ENCODE assay signal across 17 cellular contexts in the genomic region with DNA sequence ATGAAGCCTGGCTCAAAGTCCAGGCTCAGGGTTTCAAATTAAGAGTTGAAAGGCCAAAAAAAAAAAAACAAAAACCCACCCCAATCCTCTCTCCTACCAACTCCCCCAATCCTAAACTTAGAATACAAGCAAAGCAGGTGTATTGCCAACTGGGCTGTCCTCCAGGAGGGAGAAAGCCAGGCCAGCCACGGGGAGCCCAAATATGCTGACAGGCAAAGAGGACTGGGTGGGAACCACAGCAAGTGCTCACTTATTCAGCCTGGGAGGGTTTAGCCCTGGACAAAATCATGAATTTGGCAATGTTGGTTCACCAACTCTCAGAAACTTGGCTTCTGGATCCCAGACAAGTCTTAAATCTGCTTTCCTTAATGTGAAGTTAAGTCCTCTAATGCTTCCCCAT. TPM values are rescaled to one million over a fixed set of nuclear protein-coding genes. Genes with fewer than 3 reads are reported as not detected.
DNase-seq lines count a peak whose midpoint lies in the region; ATAC-seq and TF ChIP-seq lines count a peak whose summit lies in the region.
"Had no signal": no experiment of that assay in that cellular context is flagged by ENCODE, and none has a peak within 500 bp of the region (broad histone marks: within the 10 kb centered on the region; RNA-seq: fewer than 3 reads in every experiment).

No MANE protein-coding gene starts in this region.

- no peaks in the 10 kb centered on the region for H3K36me3 Mint-ChIP-seq in Calu3 (ENCODE audit: insufficient read depth, unreplicated experiment)
- H3K36me3 Mint-ChIP-seq: CD8-positive, alpha-beta T cell; IgD-negative memory B cell had no signal

- no peaks in the 10 kb centered on the region for H3K27me3 Mint-ChIP-seq in Calu3 (ENCODE audit: unreplicated experiment)
- H3K27me3 Mint-ChIP-seq: IgD-negative memory B cell had no signal

- no peaks in the 10 kb centered on the region for H3K9me3 Mint-ChIP-seq in Calu3 (ENCODE audit: low read depth, unreplicated experiment)
- H3K9me3 Mint-ChIP-seq: CD8-positive, alpha-beta T cell; GM23338; IgD-negative memory B cell had no signal

- intact Hi-C loops in Right ventricle myocardium superior (cut with DNase I) (loop anchor here (10.0 kb wide), 1 partner anchor 71 kb away; no protein-coding TSS in a partner anchor), cardiac septum (cut with DNase I) (no loop called here), right cardiac atrium (cut with DNase I) (loop anchor here in 3 of 4 donors (10.0 kb wide), 2 partner anchors 171 to 451 kb away; a partner anchor contains a TSS), Calu3 (cut with micrococcal nuclease; ENCODE audit: unreplicated experiment) (no loop called here)

- H3K36me3 ChIP-seq in stomach smooth muscle (ENCODE audit: control insufficient read depth in 2 of 2, insufficient read depth in 2 of 2, low read length in 2 of 2), result no peaks in the 10 kb centered on the region
- H3K36me3 ChIP-seq: BE2C had no signal

- DNase-seq in Right ventricle myocardium superior (peak; percentile 57), cardiac septum (ENCODE audit: low spot score) (no peak), fibroblast of the aortic adventitia (ENCODE audit: low read depth) (peak; percentile 39), right cardiac atrium (peak; percentile 32 to 78 (median 76)), CD1c-positive myeloid dendritic cell (ENCODE audit: extremely low spot score) (no peak), Calu3 (no peak)
- DNase-seq: BE2C; CD8-positive, alpha-beta T cell; COR-L47; DND-41; GF-D8; H7 had no signal

- no peak overlapping the region for H3K27ac Mint-ChIP-seq in Calu3 (ENCODE audit: unreplicated experiment)
- H3K27ac Mint-ChIP-seq: CD8-positive, alpha-beta T cell; GM23338; IgD-negative memory B cell had no signal

- H3K4me3 ChIP-seq in fibroblast of the aortic adventitia (ENCODE audit: low read depth, low read length), result no peak overlapping the region
- no peak overlapping the region for H3K4me3 ChIP-seq in right cardiac atrium (ENCODE audit: low read length)
- H3K4me3 ChIP-seq in stomach smooth muscle (ENCODE audit: low read length in 2 of 2), result no peak overlapping the region
- H3K4me3 ChIP-seq: GM23338 had no signal

- ATAC-seq in Right ventricle myocardium superior (ENCODE audit: poor library complexity) (peak; percentile 66), right cardiac atrium (peak; percentile 60 to 67)
- ATAC-seq: CD8-positive, alpha-beta T cell; GM23338 had no signal

- H3K4me3 Mint-ChIP-seq in Calu3 (ENCODE audit: low read depth, unreplicated experiment), result no peak overlapping the region
- H3K4me3 Mint-ChIP-seq: CD8-positive, alpha-beta T cell; GM23338; IgD-negative memory B cell had no signal

- WGBS in right cardiac atrium, result 38% methylated on average over 1 of the region's 1 CpG

- H3K27ac ChIP-seq in right cardiac atrium (ENCODE audit: low read length) (no peak overlapping the region), stomach smooth muscle (ENCODE audit: low read length) (peak overlapping the region; percentile 12)
- H3K27ac ChIP-seq: C4-2B had no signal

- CTCF ChIA-PET in Calu3 (lab: Charles Lee), result no interaction called here

- H3K9me3 ChIP-seq in right cardiac atrium (ENCODE audit: control insufficient read depth, low read length), result no peaks in the 10 kb centered on the region
- H3K9me3 ChIP-seq in stomach smooth muscle (ENCODE audit: control insufficient read depth in 2 of 2, low read length in 2 of 2), result no peaks in the 10 kb centered on the region
- H3K9me3 ChIP-seq: BE2C had no signal

- peaks cover 17% of the 10 kb centered on the region for H3K4me1 Mint-ChIP-seq in Calu3 (ENCODE audit: low read depth, unreplicated experiment)
- H3K4me1 Mint-ChIP-seq: GM23338, IgD-negative memory B cell had no signal

- H3K9ac ChIP-seq in stomach smooth muscle (ENCODE audit: low read length in 2 of 2), result no peak overlapping the region

- BruUV-seq in Calu3 (replicated peaks; lab: Mats Ljungman, UMichigan), result no TSS peak

- H3K27me3 ChIP-seq in right cardiac atrium (ENCODE audit: control insufficient read depth, insufficient read depth) (no peaks in the 10 kb centered on the region), stomach smooth muscle (ENCODE audit: control insufficient read depth in 1 of 2, insufficient read depth in 2 of 2, low read length in 2 of 2) (no peaks in the 10 kb centered on the region)
- H3K27me3 ChIP-seq: BE2C had no signal

- TF ChIP-seq CTCF in fibroblast of the aortic adventitia (IDR thresholded peaks at IDR 0.05; ENCODE audit: insufficient read depth, low read length), result no peak
- no peak for TF ChIP-seq CTCF in Calu3 (IDR thresholded peaks at IDR 0.05; ENCODE audit: unreplicated experiment)

- no peaks in the 10 kb centered on the region for H3K4me1 ChIP-seq in right cardiac atrium (ENCODE audit: control insufficient read depth, insufficient read depth, low read length)
- H3K4me1 ChIP-seq in stomach smooth muscle (ENCODE audit: control insufficient read depth, insufficient read depth, low read length), result peaks cover 4% of the 10 kb centered on the region
- H3K4me1 ChIP-seq: BE2C had no signal

RNA-seq across cellular contexts. Expression of a gene that starts 36.5 kb away (rescaled TPM):
- total RNA-seq in Right ventricle myocardium superior (not detected), cardiac septum (not detected), fibroblast of the aortic adventitia (ENCODE audit: low replicate concordance) (not detected in 2 replicates), right cardiac atrium (not detected), Calu3 (2022) (not detected in 2 replicates)
- polyA plus RNA-seq in right cardiac atrium, result not detected
- total RNA-seq: CD8-positive, alpha-beta T cell; GM23338; H7; HT-29 had no signal
- polyA plus RNA-seq: GM23338, IgD-negative memory B cell had no signal

RNA-seq across cellular contexts. Expression of a gene that starts 45.0 kb away (rescaled TPM):
- total RNA-seq in Right ventricle myocardium superior (not detected), cardiac septum (0.83 TPM), fibroblast of the aortic adventitia (ENCODE audit: low replicate concordance) (not detected in 2 replicates), right cardiac atrium (1,000 to 10,000 TPM; 1,953 to 6,380 (median 2,692) TPM), Calu3 (2022) (not detected in 2 replicates)
- polyA plus RNA-seq in right cardiac atrium, result 153 TPM
- total RNA-seq: CD8-positive, alpha-beta T cell; GM23338; H7; HT-29 had no signal
- polyA plus RNA-seq: GM23338, IgD-negative memory B cell had no signal

RNA-seq across cellular contexts. Expression of a gene that starts 58.2 kb away (rescaled TPM):
- total RNA-seq in Right ventricle myocardium superior, result not detected
- total RNA-seq in cardiac septum, result not detected
- not detected in 2 replicates for total RNA-seq in fibroblast of the aortic adventitia (ENCODE audit: low replicate concordance)
- total RNA-seq in right cardiac atrium, result not detected
- polyA plus RNA-seq in right cardiac atrium, result not detected
- not detected in 2 replicates for total RNA-seq in Calu3 (2022)
- total RNA-seq: CD8-positive, alpha-beta T cell; GM23338; H7; HT-29 had no signal
- polyA plus RNA-seq: GM23338, IgD-negative memory B cell had no signal

Comparison
In these comparisons a context has a peak if more than half of its experiments do, and no peak if none do; other contexts are left out.
1. DNase-seq: peak in Right ventricle myocardium superior (single experiment), fibroblast of the aortic adventitia (single experiment) and right cardiac atrium (3 of 3); none in cardiac septum (single experiment), CD1c-positive myeloid dendritic cell (single experiment) and Calu3 (single experiment).
2. RNA of a gene that starts 45.0 kb away (total RNA-seq): 1,953 to 6,380 TPM in right cardiac atrium; 0.83 TPM in cardiac septum (single experiment), not detected in Right ventricle myocardium superior (single experiment), not detected in fibroblast of the aortic adventitia and not detected in Calu3; every median in the first group is over 1,000 times any median in the second.
3. intact Hi-C loops: an anchor here in Right ventricle myocardium superior (10.0 kb wide) and right cardiac atrium (10.0 kb wide); none called in cardiac septum and Calu3.